Comparison of ENCODE assay signal across 8 cellular contexts in genomic region chr19:45117167-45117594, GRCh38. TPM values are rescaled to one million over a fixed set of nuclear protein-coding genes. Genes with fewer than 3 reads are reported as not detected.
DNase-seq lines count a peak whose midpoint lies in the region; ATAC-seq, FAIRE-seq and TF ChIP-seq lines count a peak whose summit lies in the region.

No MANE protein-coding gene starts in this region.

- no peak for FAIRE-seq in HepG2 (lab: Jason Lieb, UNC)

- no peak for TF ChIP-seq POLR2A in HepG2 (IDR thresholded peaks at IDR 0.05; ENCODE audit: insufficient read depth in 1 of 2, low read depth in 2 of 2, low read length in 2 of 2)

- no peak overlapping the region for H3K9ac ChIP-seq in HUES48 (ENCODE audit: low read depth, low read length)
- no peak overlapping the region for H3K9ac ChIP-seq in HepG2 (ENCODE audit: insufficient read depth, low read depth, low read length)

- no TSS peak for BruUV-seq in HepG2 (replicated peaks; lab: Mats Ljungman, UMichigan)

- WGBS in HepG2 (ENCODE audit: low lambda C conversion rate) = 92% methylated on average over 9 of the region's 16 CpGs

- no peak overlapping the region for H3K27ac ChIP-seq in CD4-positive, alpha-beta memory T cell (ENCODE audit: low read depth, low read length)
- H3K27ac ChIP-seq in HUES48 (ENCODE audit: low read depth, low read length) = peak overlapping the region; percentile 40
- H3K27ac ChIP-seq in HepG2 (ENCODE audit: extremely low read length, insufficient read depth, low read length) = no peak overlapping the region

- intact Hi-C loops in CD4-positive, alpha-beta memory T cell (cut with micrococcal nuclease) = no loop called here
- intact Hi-C loops in HepG2 (cut with micrococcal nuclease; ENCODE audit: unreplicated experiment) = no loop called here

- H3K27me3 Mint-ChIP-seq in CD4-positive, alpha-beta memory T cell = no peaks in the 10 kb centered on the region
- no peaks in the 10 kb centered on the region for H3K27me3 Mint-ChIP-seq in T-helper 2 cell treated with Interferon-gamma antibody and Interleukin-4, amounts not matched to agents 5 μg/mL and 100 μg/mL, for 36 hours (ENCODE audit: low read depth)

- POLR2A ChIA-PET in CD4-positive, alpha-beta memory T cell (lab: Charles Lee; ENCODE audit: partially characterized antibody) = interaction anchor here (1.2 kb wide), 1 partner anchor 61 kb away, joined by 3 read pairs; the partner anchor contains the start of genes BLOC1S3 and TRAPPC6A
- POLR2A ChIA-PET in HepG2 (lab: Yijun Ruan, JAX) = interaction anchor here (1.6 kb wide), 1 partner anchor 8 kb away, joined by 4 read pairs; no protein-coding TSS in a partner anchor

- H3K36me3 Mint-ChIP-seq in CD4-positive, alpha-beta memory T cell = no peaks in the 10 kb centered on the region
- no peaks in the 10 kb centered on the region for H3K36me3 Mint-ChIP-seq in T-helper 2 cell treated with Interferon-gamma antibody and Interleukin-4, amounts not matched to agents 5 μg/mL and 100 μg/mL, for 36 hours (ENCODE audit: low read depth)

- no peaks in the 10 kb centered on the region for H3K36me3 ChIP-seq in CD4-positive, alpha-beta memory T cell (ENCODE audit: insufficient read depth, low read length)
- H3K36me3 ChIP-seq in HUES48 (ENCODE audit: control insufficient read depth, insufficient read depth, low read length) = no peaks in the 10 kb centered on the region
- H3K36me3 ChIP-seq in HepG2 (replicated peaks in 1 of 2; ENCODE audit: control insufficient read depth in 1 of 2, insufficient read depth in 2 of 2, low read length in 2 of 2) = peaks cover 0 to 2% of the 10 kb centered on the region in 2 experiments; a peak in 2 of 5 replicates

- H3K4me2 ChIP-seq in HepG2 (ENCODE audit: low read depth, low read length) = no peak overlapping the region

- TF ChIP-seq EP300 in HepG2 (IDR thresholded peaks at IDR 0.05; ENCODE audit: low read depth in 2 of 2, low read length in 2 of 2) (no peak), HepG2 (CRISPR knock-in tag; IDR thresholded peaks at IDR 0.05; ENCODE audit: borderline replicate concordance) (no peak)

- peaks cover 19% of the 10 kb centered on the region for H4K20me1 ChIP-seq in HepG2 (ENCODE audit: insufficient read depth, low read length)

- H3K27me3 ChIP-seq in CD4-positive, alpha-beta memory T cell (ENCODE audit: insufficient read depth, low read length) = no peaks in the 10 kb centered on the region
- no peaks in the 10 kb centered on the region for H3K27me3 ChIP-seq in HUES48 (ENCODE audit: control insufficient read depth, insufficient read depth, low read length)
- H3K27me3 ChIP-seq in HepG2 (ENCODE audit: control insufficient read depth in 1 of 2, insufficient read depth in 2 of 2, low read length in 2 of 2) = no peaks in the 10 kb centered on the region

- H3K4me3 Mint-ChIP-seq in CD4-positive, alpha-beta memory T cell = peak overlapping the region in 7 of 8 donors; percentile 53 to 75 (median 64)
- H3K4me3 Mint-ChIP-seq in T-helper 2 cell treated with Interferon-gamma antibody and Interleukin-4, amounts not matched to agents 5 μg/mL and 100 μg/mL, for 36 hours = peak overlapping the region; percentile 37

- peak; percentile 6 to 37 (median 19) for DNase-seq in CD4-positive, alpha-beta memory T cell
- DNase-seq in T-helper 2 cell treated with Interferon-gamma antibody and Interleukin-4, amounts not matched to agents 5 μg/mL and 100 μg/mL, for 36 hours (ENCODE audit: low spot score) = peak; percentile 78
- DNase-seq in cerebellar cortex (ENCODE audit: low spot score) (peak; percentile 46), HepG2 (ENCODE audit: low spot score) (no peak)
- peak; percentile 15 to 51 for DNase-seq in stimulated activated CD8-positive, alpha-beta memory T cell treated with anti-CD3 and anti-CD28 coated beads, Interleukin-4, amount 100 ng/mL, for 4 hours (ENCODE audit: low read depth in 2 of 2, low spot score in 1 of 2)

- no peak overlapping the region for H3K4me3 ChIP-seq in CD4-positive, alpha-beta memory T cell (ENCODE audit: low read length in 2 of 2)
- H3K4me3 ChIP-seq in HUES48 (ENCODE audit: low read depth, low read length) (no peak overlapping the region), HepG2 (replicated peaks in 1 of 3; ENCODE audit: insufficient read depth in 1 of 3, low read depth in 2 of 3, low read length in 3 of 3) (no peak overlapping the region)

- TF ChIP-seq CTCF in HepG2 (CRISPR knock-in tag; IDR thresholded peaks at IDR 0.05) = no peak

- no peaks in the 10 kb centered on the region for H3K9me3 ChIP-seq in CD4-positive, alpha-beta memory T cell (ENCODE audit: control insufficient read depth in 1 of 2, low read length in 2 of 2)
- H3K9me3 ChIP-seq in HUES48 (ENCODE audit: control insufficient read depth, insufficient read depth, low read length) (no peaks in the 10 kb centered on the region), HepG2 (ENCODE audit: low read length) (no peaks in the 10 kb centered on the region)

- ATAC-seq in HG02852 (IDR thresholded peaks at IDR 0.05; ENCODE audit: unreplicated experiment) (no peak), HepG2 (no peak), HG03520 (IDR thresholded peaks at IDR 0.05; ENCODE audit: unreplicated experiment) (no peak)

- H3K4me1 Mint-ChIP-seq in CD4-positive, alpha-beta memory T cell = peaks cover 26 to 64% (median 43%) of the 10 kb centered on the region in 4 donors
- peaks cover 47% of the 10 kb centered on the region for H3K4me1 Mint-ChIP-seq in T-helper 2 cell treated with Interferon-gamma antibody and Interleukin-4, amounts not matched to agents 5 μg/mL and 100 μg/mL, for 36 hours (ENCODE audit: low read depth)

- no peak for TF ChIP-seq RAD21 in HepG2 (CRISPR knock-in tag; IDR thresholded peaks at IDR 0.05)

- in situ Hi-C loops in HepG2 (cut with HindIII; ENCODE audit: extremely low pct_ligation_motif_present, low pct_unique_long_range_greater_than_20kb) = no loop called here

- peaks cover 0 to 1% (median 0%) of the 10 kb centered on the region in 8 donors for H3K9me3 Mint-ChIP-seq in CD4-positive, alpha-beta memory T cell
- no peaks in the 10 kb centered on the region for H3K9me3 Mint-ChIP-seq in T-helper 2 cell treated with Interferon-gamma antibody and Interleukin-4, amounts not matched to agents 5 μg/mL and 100 μg/mL, for 36 hours

- CTCF ChIA-PET in CD4-positive, alpha-beta memory T cell (lab: Charles Lee; ENCODE audit: partially characterized antibody) = interaction anchor here (0.7 to 2.3 kb wide), 3 partner anchors 9 to 61 kb away, joined by 3 to 8 read pairs (median 3); partner anchors contain the start of genes BLOC1S3 and TRAPPC6A
- CTCF ChIA-PET in HepG2 (lab: Yijun Ruan, JAX; ENCODE audit: low intra/inter-chr PET ratio, low total read pairs) = no interaction called here

- peaks cover 78% of the 10 kb centered on the region for H3K79me2 ChIP-seq in HepG2 (ENCODE audit: insufficient read depth, low read length)

- peaks cover 39% of the 10 kb centered on the region for H3K4me1 ChIP-seq in CD4-positive, alpha-beta memory T cell (ENCODE audit: insufficient read depth, low read length)
- no peaks in the 10 kb centered on the region for H3K4me1 ChIP-seq in HUES48 (ENCODE audit: control insufficient read depth, insufficient read depth, low read length)
- H3K4me1 ChIP-seq in HepG2 (ENCODE audit: insufficient read depth, low read length) = peaks cover 32% of the 10 kb centered on the region

- peak overlapping the region in 4 of 7 donors; percentile 6 to 88 (median 70) for H3K27ac Mint-ChIP-seq in CD4-positive, alpha-beta memory T cell
- H3K27ac Mint-ChIP-seq in T-helper 2 cell treated with Interferon-gamma antibody and Interleukin-4, amounts not matched to agents 5 μg/mL and 100 μg/mL, for 36 hours = peak overlapping the region; percentile 78

- H2AFZ ChIP-seq in HepG2 (ENCODE audit: low read length) = no peak overlapping the region

RNA-seq across cellular contexts. Expression of gene PPP1R37, which starts 24.2 kb away (rescaled TPM):
- 10 to 100 TPM; 25.2 to 26.2 TPM for total RNA-seq in CD4-positive, alpha-beta memory T cell
- polyA plus RNA-seq in CD4-positive, alpha-beta memory T cell = 1 to 10 TPM in 1 of 2 donors, under 1 TPM in 1; 0.31 to 1.4 TPM
- total RNA-seq in HepG2 (2016; rRNA removed; fragmentation: Illumina TruSeq; extraction: Trizol) = 9.2 and 14.3 TPM in 2 replicates
- 6.7 and 9.0 TPM in 2 replicates for total RNA-seq in HepG2 (2016; cell fraction: cytosol; rRNA removed; fragmentation: Illumina TruSeq; extraction: Trizol; ENCODE audit: low read depth)
- total RNA-seq in HepG2 (2016; cell fraction: insoluble cytoplasmic fraction; rRNA removed; fragmentation: Illumina TruSeq; extraction: Trizol) = 7.3 and 15.4 TPM in 2 replicates
- total RNA-seq in HepG2 (2016; cell fraction: membrane; rRNA removed; fragmentation: Illumina TruSeq; extraction: Trizol) = 14.2 and 14.9 TPM in 2 replicates
- 12.9 and 14.6 TPM in 2 replicates for total RNA-seq in HepG2 (2016; cell fraction: nucleus; rRNA removed; fragmentation: Illumina TruSeq; extraction: Trizol)
- polyA plus RNA-seq in HepG2 (2011; rRNA removed) = 9.0 and 13.9 TPM in 2 replicates
- polyA plus RNA-seq in HepG2 (2011; cell fraction: cytosol; rRNA removed) = 7.3 and 11.2 TPM in 2 replicates
- 51.9 and 57.4 TPM in 2 replicates for polyA plus RNA-seq in HepG2 (2011; cell fraction: nucleus; rRNA removed)
- 9.6 and 15.6 TPM in 2 replicates for polyA plus RNA-seq in HepG2 (2012)
- polyA plus RNA-seq in HepG2 (2016; cell fraction: cytosol; fragmentation: Illumina TruSeq; extraction: Trizol; ENCODE audit: low read depth) = 3.7 and 4.8 TPM in 2 replicates
- 8.4 and 10.5 TPM in 2 replicates for polyA plus RNA-seq in HepG2 (2016; cell fraction: insoluble cytoplasmic fraction; fragmentation: Illumina TruSeq; extraction: Trizol; ENCODE audit: low read depth)
- 7.2 and 9.9 TPM in 2 replicates for polyA plus RNA-seq in HepG2 (2016; cell fraction: membrane; fragmentation: Illumina TruSeq; extraction: Trizol; ENCODE audit: low read depth)
- 30.3 and 31.0 TPM in 2 replicates for polyA plus RNA-seq in HepG2 (2016; cell fraction: nucleus; fragmentation: Illumina TruSeq; extraction: Trizol; ENCODE audit: insufficient read depth, low read depth)
- polyA minus RNA-seq in HepG2 (2011; rRNA and poly(A)+ RNA removed; ENCODE audit: low replicate concordance) = 11.1 and 11.5 TPM in 2 replicates
- polyA minus RNA-seq in HepG2 (2011; cell fraction: cytosol; rRNA and poly(A)+ RNA removed) = 4.2 and 5.6 TPM in 2 replicates
- polyA minus RNA-seq in HepG2 (2011; cell fraction: nucleus; rRNA and poly(A)+ RNA removed) = 11.2 and 12.4 TPM in 2 replicates

RNA-seq across cellular contexts. Expression of gene GEMIN7, which starts 38.1 kb away (rescaled TPM):
- 10 to 100 TPM; 15.9 to 17.6 TPM for total RNA-seq in CD4-positive, alpha-beta memory T cell
- 10 to 100 TPM; 34.9 to 75.3 TPM for polyA plus RNA-seq in CD4-positive, alpha-beta memory T cell
- total RNA-seq in HepG2 (2016; rRNA removed; fragmentation: Illumina TruSeq; extraction: Trizol) = 30.6 and 42.0 TPM in 2 replicates
- total RNA-seq in HepG2 (2016; cell fraction: cytosol; rRNA removed; fragmentation: Illumina TruSeq; extraction: Trizol; ENCODE audit: low read depth) = 15.7 and 22.3 TPM in 2 replicates
- total RNA-seq in HepG2 (2016; cell fraction: insoluble cytoplasmic fraction; rRNA removed; fragmentation: Illumina TruSeq; extraction: Trizol) = 34.9 and 39.3 TPM in 2 replicates
- total RNA-seq in HepG2 (2016; cell fraction: membrane; rRNA removed; fragmentation: Illumina TruSeq; extraction: Trizol) = 28.5 and 42.7 TPM in 2 replicates
- total RNA-seq in HepG2 (2016; cell fraction: nucleus; rRNA removed; fragmentation: Illumina TruSeq; extraction: Trizol) = 13.0 and 14.5 TPM in 2 replicates
- 22.2 and 24.1 TPM in 2 replicates for polyA plus RNA-seq in HepG2 (2011; rRNA removed)
- polyA plus RNA-seq in HepG2 (2011; cell fraction: cytosol; rRNA removed) = 22.8 and 32.6 TPM in 2 replicates
- polyA plus RNA-seq in HepG2 (2011; cell fraction: nucleus; rRNA removed) = 31.3 and 38.6 TPM in 2 replicates
- 22.7 and 23.7 TPM in 2 replicates for polyA plus RNA-seq in HepG2 (2012)
- polyA plus RNA-seq in HepG2 (2016; cell fraction: cytosol; fragmentation: Illumina TruSeq; extraction: Trizol; ENCODE audit: low read depth) = 28.4 and 37.8 TPM in 2 replicates
- polyA plus RNA-seq in HepG2 (2016; cell fraction: insoluble cytoplasmic fraction; fragmentation: Illumina TruSeq; extraction: Trizol; ENCODE audit: low read depth) = 62.1 and 65.3 TPM in 2 replicates
- polyA plus RNA-seq in HepG2 (2016; cell fraction: membrane; fragmentation: Illumina TruSeq; extraction: Trizol; ENCODE audit: low read depth) = 40.2 and 48.8 TPM in 2 replicates
- 33.1 and 40.0 TPM in 2 replicates for polyA plus RNA-seq in HepG2 (2016; cell fraction: nucleus; fragmentation: Illumina TruSeq; extraction: Trizol; ENCODE audit: insufficient read depth, low read depth)
- 20.1 and 20.5 TPM in 2 replicates for polyA minus RNA-seq in HepG2 (2011; rRNA and poly(A)+ RNA removed; ENCODE audit: low replicate concordance)
- 12.5 and 19.8 TPM in 2 replicates for polyA minus RNA-seq in HepG2 (2011; cell fraction: cytosol; rRNA and poly(A)+ RNA removed)
- 7.9 and 9.2 TPM in 2 replicates for polyA minus RNA-seq in HepG2 (2011; cell fraction: nucleus; rRNA and poly(A)+ RNA removed)

RNA-seq across cellular contexts. Expression of gene ZNF296, which starts 40.9 kb away (rescaled TPM):
- 1 to 10 TPM; 1.7 to 1.9 TPM for total RNA-seq in CD4-positive, alpha-beta memory T cell
- 1 to 10 TPM in 1 of 2 donors, under 1 TPM in 1; 0.98 to 3.2 TPM for polyA plus RNA-seq in CD4-positive, alpha-beta memory T cell
- 0.62 and 0.63 TPM in 2 replicates for total RNA-seq in HepG2 (2016; rRNA removed; fragmentation: Illumina TruSeq; extraction: Trizol)
- 0.71 and 0.97 TPM in 2 replicates for total RNA-seq in HepG2 (2016; cell fraction: cytosol; rRNA removed; fragmentation: Illumina TruSeq; extraction: Trizol; ENCODE audit: low read depth)
- 0.43 and 0.91 TPM in 2 replicates for total RNA-seq in HepG2 (2016; cell fraction: insoluble cytoplasmic fraction; rRNA removed; fragmentation: Illumina TruSeq; extraction: Trizol)
- 1.4 and 1.9 TPM in 2 replicates for total RNA-seq in HepG2 (2016; cell fraction: membrane; rRNA removed; fragmentation: Illumina TruSeq; extraction: Trizol)
- 0.62 and 0.72 TPM in 2 replicates for total RNA-seq in HepG2 (2016; cell fraction: nucleus; rRNA removed; fragmentation: Illumina TruSeq; extraction: Trizol)
- polyA plus RNA-seq in HepG2 (2011; rRNA removed) = 0.26 and 0.39 TPM in 2 replicates
- 0.15 and 0.32 TPM in 2 replicates for polyA plus RNA-seq in HepG2 (2011; cell fraction: cytosol; rRNA removed)
- polyA plus RNA-seq in HepG2 (2011; cell fraction: nucleus; rRNA removed) = 1.2 and 1.3 TPM in 2 replicates
- polyA plus RNA-seq in HepG2 (2012) = 1.2 and 1.5 TPM in 2 replicates
- 1.3 TPM in 2 replicates for polyA plus RNA-seq in HepG2 (2016; cell fraction: cytosol; fragmentation: Illumina TruSeq; extraction: Trizol; ENCODE audit: low read depth)
- 2.2 and 2.9 TPM in 2 replicates for polyA plus RNA-seq in HepG2 (2016; cell fraction: insoluble cytoplasmic fraction; fragmentation: Illumina TruSeq; extraction: Trizol; ENCODE audit: low read depth)
- polyA plus RNA-seq in HepG2 (2016; cell fraction: membrane; fragmentation: Illumina TruSeq; extraction: Trizol; ENCODE audit: low read depth) = 1.2 and 1.5 TPM in 2 replicates
- 2.3 and 4.7 TPM in 2 replicates for polyA plus RNA-seq in HepG2 (2016; cell fraction: nucleus; fragmentation: Illumina TruSeq; extraction: Trizol; ENCODE audit: insufficient read depth, low read depth)
- 0.47 and 0.64 TPM in 2 replicates for polyA minus RNA-seq in HepG2 (2011; rRNA and poly(A)+ RNA removed; ENCODE audit: low replicate concordance)
- 1.2 and 2.5 TPM in 2 replicates for polyA minus RNA-seq in HepG2 (2011; cell fraction: cytosol; rRNA and poly(A)+ RNA removed)
- polyA minus RNA-seq in HepG2 (2011; cell fraction: nucleus; rRNA and poly(A)+ RNA removed) = 0.37 and 0.39 TPM in 2 replicates

RNA-seq across cellular contexts. Expression of gene NKPD1, which starts 43.6 kb away (rescaled TPM):
- total RNA-seq in CD4-positive, alpha-beta memory T cell = 1 to 10 TPM in 1 of 2 experiments, under 1 TPM in 1; 0.80 to 1.2 TPM
- under 1 TPM in 1 of 2 donors, not detected in 1; 0.61 TPM for polyA plus RNA-seq in CD4-positive, alpha-beta memory T cell
- total RNA-seq in HepG2 (2016; rRNA removed; fragmentation: Illumina TruSeq; extraction: Trizol) = not detected in 2 replicates
- not detected in 2 replicates for total RNA-seq in HepG2 (2016; cell fraction: cytosol; rRNA removed; fragmentation: Illumina TruSeq; extraction: Trizol; ENCODE audit: low read depth)
- not detected in 2 replicates for total RNA-seq in HepG2 (2016; cell fraction: insoluble cytoplasmic fraction; rRNA removed; fragmentation: Illumina TruSeq; extraction: Trizol)
- not detected in 2 replicates for total RNA-seq in HepG2 (2016; cell fraction: membrane; rRNA removed; fragmentation: Illumina TruSeq; extraction: Trizol)
- not detected in 2 replicates for total RNA-seq in HepG2 (2016; cell fraction: nucleus; rRNA removed; fragmentation: Illumina TruSeq; extraction: Trizol)
- polyA plus RNA-seq in HepG2 (2011; rRNA removed) = 0.03 and 0.10 TPM in 2 replicates
- polyA plus RNA-seq in HepG2 (2011; cell fraction: cytosol; rRNA removed) = 0.03 and 0.04 TPM in 2 replicates
- polyA plus RNA-seq in HepG2 (2011; cell fraction: nucleus; rRNA removed) = 0.42 and 0.51 TPM in 2 replicates
- 0.04 TPM in 1 of 2 replicates, not detected in the other for polyA plus RNA-seq in HepG2 (2012)
- not detected in 2 replicates for polyA plus RNA-seq in HepG2 (2016; cell fraction: cytosol; fragmentation: Illumina TruSeq; extraction: Trizol; ENCODE audit: low read depth)
- polyA plus RNA-seq in HepG2 (2016; cell fraction: insoluble cytoplasmic fraction; fragmentation: Illumina TruSeq; extraction: Trizol; ENCODE audit: low read depth) = not detected in 2 replicates
- polyA plus RNA-seq in HepG2 (2016; cell fraction: membrane; fragmentation: Illumina TruSeq; extraction: Trizol; ENCODE audit: low read depth) = not detected in 2 replicates
- polyA plus RNA-seq in HepG2 (2016; cell fraction: nucleus; fragmentation: Illumina TruSeq; extraction: Trizol; ENCODE audit: insufficient read depth, low read depth) = 0.14 TPM in 1 of 2 replicates, not detected in the other
- polyA minus RNA-seq in HepG2 (2011; rRNA and poly(A)+ RNA removed; ENCODE audit: low replicate concordance) = 0.12 and 0.14 TPM in 2 replicates
- polyA minus RNA-seq in HepG2 (2011; cell fraction: cytosol; rRNA and poly(A)+ RNA removed) = not detected in 2 replicates
- 0.13 TPM in 1 of 2 replicates, not detected in the other for polyA minus RNA-seq in HepG2 (2011; cell fraction: nucleus; rRNA and poly(A)+ RNA removed)
